In the genomic region with DNA sequence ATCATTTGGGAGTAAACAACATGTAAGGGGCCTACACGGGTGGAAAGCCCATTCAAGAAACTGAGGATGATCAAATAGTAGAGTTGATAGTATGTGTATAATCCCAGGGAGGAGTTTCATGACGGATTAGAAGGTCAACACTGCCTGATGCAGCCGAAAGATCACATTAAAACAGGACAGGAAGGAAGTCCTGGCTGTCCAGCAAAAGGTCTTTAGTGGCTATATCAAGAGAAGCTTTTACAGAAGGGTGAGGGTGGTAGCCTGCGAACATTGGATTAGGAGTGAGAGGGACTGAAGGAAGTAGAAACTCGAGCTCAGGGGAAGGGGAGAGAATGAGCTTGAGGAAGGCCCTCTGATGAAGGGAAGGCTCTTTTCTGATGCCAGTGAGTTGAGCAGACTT, we compare ENCODE assay signal across 12 cellular contexts.
"Had no signal": no experiment of that assay in that cellular context is flagged by ENCODE, and none has a peak within 500 bp of the region (broad histone marks: within the 10 kb centered on the region; RNA-seq: fewer than 3 reads in every experiment).

No MANE protein-coding gene starts in this region.

- H3K9me3 ChIP-seq: gastrocnemius medialis, tibial nerve, vagina had no signal

- H3K27me3 ChIP-seq: brain microvascular endothelial cell, gastrocnemius medialis, tibial nerve, vagina had no signal

- H3K27ac ChIP-seq: brain microvascular endothelial cell, gastrocnemius medialis, tibial nerve, vagina, VCaP had no signal

- H3K4me3 Mint-ChIP-seq: activated CD8-positive, alpha-beta memory T cell treated with anti-CD3 and anti-CD28 coated beads, Interleukin-2, amount 10 ng/mL, durations not matched to agents 7 days and 5 days; activated T-cell treated with anti-CD3 and anti-CD28 coated beads, Interleukin-2, amount 50 U/mL, for 24 hours had no signal

- H3K4me1 ChIP-seq: gastrocnemius medialis, tibial nerve, vagina had no signal

- H3K4me3 ChIP-seq: gastrocnemius medialis, tibial nerve, vagina had no signal

- H3K36me3 Mint-ChIP-seq: activated naive CD4-positive, alpha-beta T cell treated with anti-CD3 and anti-CD28 coated beads, Interleukin-2, amount 50 U/mL, for 72 hours had no signal

- H3K27me3 Mint-ChIP-seq: activated CD8-positive, alpha-beta memory T cell treated with anti-CD3 and anti-CD28 coated beads, Interleukin-2, amount 10 ng/mL, durations not matched to agents 7 days and 5 days; activated T-cell treated with anti-CD3 and anti-CD28 coated beads, Interleukin-2, amount 50 U/mL, for 24 hours had no signal

- H3K9me3 Mint-ChIP-seq: activated naive CD4-positive, alpha-beta T cell treated with anti-CD3 and anti-CD28 coated beads, Interleukin-2, amount 50 U/mL, for 72 hours; activated T-cell treated with anti-CD3 and anti-CD28 coated beads, Interleukin-2, amount 50 U/mL, for 24 hours had no signal

- DNase-seq: activated CD8-positive, alpha-beta memory T cell treated with anti-CD3 and anti-CD28 coated beads, Interleukin-2, amount 10 ng/mL, durations not matched to agents 7 days and 5 days; activated effector memory CD4-positive, alpha-beta T cell treated with Interleukin-2 at 50 U/mL for 16 hours; activated T-cell treated with anti-CD3 and anti-CD28 coated beads, Interleukin-2, amount 50 U/mL, for 24 hours; brain microvascular endothelial cell; cerebellar nuclear complex; gastrocnemius medialis; kidney; left ventricle myocardium superior had no signal

- H3K36me3 ChIP-seq: brain microvascular endothelial cell, gastrocnemius medialis, tibial nerve, vagina had no signal

- H3K27ac Mint-ChIP-seq: activated naive CD4-positive, alpha-beta T cell treated with anti-CD3 and anti-CD28 coated beads, Interleukin-2, amount 50 U/mL, for 72 hours; activated T-cell treated with anti-CD3 and anti-CD28 coated beads, Interleukin-2, amount 50 U/mL, for 24 hours had no signal
